In genomic region chr4:138113819-138114415, GRCh38 we compare ENCODE assay signal across 8 cellular contexts.
DNase-seq lines count a peak whose midpoint lies in the region; ATAC-seq and TF ChIP-seq lines count a peak whose summit lies in the region.
"Had no signal": no experiment of that assay in that cellular context is flagged by ENCODE, and none has a peak within 500 bp of the region (broad histone marks: within the 10 kb centered on the region; RNA-seq: fewer than 3 reads in every experiment).

No MANE protein-coding gene starts in this region.

- POLR2A ChIA-PET in RWPE1 (lab: Yijun Ruan, JAX; ENCODE audit: low non-redundant PET): no interaction called here

- ATAC-seq in GM19328 (IDR thresholded peaks at IDR 0.05; ENCODE audit: unreplicated experiment): peak; percentile 33
- peak; percentile 6 for ATAC-seq in HG02970 (IDR thresholded peaks at IDR 0.05; ENCODE audit: low FRiP score, unreplicated experiment)

- TF ChIP-seq CTCF in RWPE1 (conservative IDR thresholded peaks at IDR 0.05; ENCODE audit: low read depth): no peak

- CTCF ChIA-PET in RWPE1 (lab: Yijun Ruan, JAX): no interaction called here

- DNase-seq in RWPE1 (ENCODE audit: low spot score) (peak; percentile 43), renal cortical epithelial cell (ENCODE audit: low read depth) (peak; percentile 78), HuH-7 (ENCODE audit: low spot score) (no peak), hippocampal formation (lab: John Stamatoyannopoulos, UW) (no peak)
- no peak for DNase-seq in activated CD4-positive, alpha-beta T cell treated with anti-CD3 and anti-CD28 coated beads, Interleukin-2, amount 50 U/mL, for 4 hours
- DNase-seq: NCI-H187 treated with DMSO at 0.1 percent for 48 hours had no signal

- no peak overlapping the region for H3K27ac ChIP-seq in RWPE1

Comparison
In these comparisons a context has a peak if more than half of its experiments do, and no peak if none do; other contexts are left out.
1. DNase-seq: peak in RWPE1 (single experiment) and renal cortical epithelial cell (single experiment); none in HuH-7 (single experiment), hippocampal formation (0 of 2) and activated CD4-positive, alpha-beta T cell treated with anti-CD3 and anti-CD28 coated beads, Interleukin-2, amount 50 U/mL, for 4 hours (0 of 2).